ENCODE assay signal across 1 cellular context in the genomic region with DNA sequence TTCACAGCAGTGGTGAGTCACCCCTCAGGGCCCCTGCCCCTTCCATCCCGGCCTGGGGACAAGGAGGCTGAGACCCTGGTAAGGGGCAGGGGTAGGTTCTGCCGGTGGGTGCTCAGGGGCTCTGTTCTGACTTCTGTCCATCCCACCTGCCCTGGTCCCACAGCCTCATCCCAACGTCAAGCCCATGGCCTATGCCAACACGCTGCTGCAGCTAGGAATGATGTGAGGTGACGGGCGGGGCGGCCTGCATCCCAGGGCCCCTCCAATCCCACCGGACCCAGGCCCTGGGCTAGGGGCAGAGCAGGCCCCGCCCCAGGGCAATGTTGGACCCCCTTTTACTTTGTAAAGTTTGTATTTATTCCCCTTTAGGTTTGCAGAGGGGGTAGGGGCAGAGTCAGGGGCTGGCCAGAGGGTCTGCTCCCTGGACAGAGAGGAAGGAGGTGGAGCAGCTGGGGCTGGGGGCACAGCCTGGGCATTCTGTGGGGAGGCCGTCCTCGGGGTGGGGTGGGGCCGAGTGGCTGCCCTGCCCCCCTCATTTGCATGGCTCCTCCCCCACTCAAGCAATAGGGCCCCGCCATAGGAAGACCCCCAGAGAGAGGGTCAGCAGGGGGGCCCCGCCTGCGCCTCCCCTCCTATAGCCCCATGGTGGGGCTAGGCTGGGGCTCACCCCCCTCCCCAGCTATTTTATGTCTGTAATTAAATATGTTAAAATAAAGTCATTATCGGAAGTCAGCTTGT.
TF ChIP-seq lines count a peak whose summit lies in the region.

No MANE protein-coding gene starts in this region.

TF ChIP-seq in HepG2, 621 proteins besides CTCF, POLR2A, EP300 and RAD21:
- TF ChIP-seq TMF1 (CRISPR knock-in tag; IDR thresholded peaks at IDR 0.05; ENCODE audit: low read depth) (no peak), AGO2 (optimal IDR thresholded peaks at IDR 0.05; ENCODE audit: low read depth, low read length) (peak; percentile 32)
TF ChIP-seq in HepG2: peak in this region for 1.
